Comparison of ENCODE assay signal across 8 cellular contexts in the genomic region with DNA sequence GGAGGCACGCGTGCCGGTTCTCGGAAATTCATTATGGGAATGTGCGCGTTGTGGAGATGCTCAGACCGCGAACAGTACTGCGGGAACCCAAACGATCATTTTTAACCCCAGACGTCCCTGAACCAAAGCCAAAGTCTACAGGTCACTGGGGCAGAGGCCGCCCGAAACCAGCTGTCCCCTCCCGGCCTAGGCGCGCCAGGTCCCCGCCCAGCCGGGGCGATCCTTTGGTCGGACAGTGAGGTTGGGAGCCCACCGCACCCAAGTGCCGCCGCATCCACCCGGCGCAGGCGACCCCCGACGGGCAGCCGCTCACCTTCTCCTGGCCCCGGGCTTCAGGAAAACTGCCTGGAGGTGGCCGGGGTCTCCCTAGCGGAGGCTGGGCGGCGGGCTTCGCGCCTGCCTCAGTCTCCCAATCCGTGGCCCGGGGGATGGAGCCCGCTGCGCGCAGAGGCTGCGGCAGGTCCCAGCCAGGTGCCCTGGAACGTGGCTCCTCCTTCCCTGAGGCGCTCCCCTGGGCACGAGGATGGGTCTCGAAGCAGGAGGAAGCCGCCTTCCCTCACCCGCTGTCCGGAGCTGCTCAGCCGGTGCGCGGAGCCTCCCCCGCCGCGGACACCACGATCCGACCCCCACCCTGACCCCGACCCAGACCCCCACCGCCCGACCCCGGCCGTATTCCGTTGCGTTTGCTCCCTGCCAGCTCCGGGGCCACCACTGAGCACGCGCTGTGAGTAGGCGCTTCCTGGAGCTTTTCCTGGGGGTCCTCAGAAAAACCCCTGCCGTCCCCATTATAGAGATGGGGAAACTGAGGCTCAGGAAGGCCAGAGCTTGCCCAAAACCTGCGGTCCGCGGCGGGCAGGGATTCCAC. TPM values are rescaled to one million over a fixed set of nuclear protein-coding genes. Genes with fewer than 3 reads are reported as not detected.
DNase-seq lines count a peak whose midpoint lies in the region; ATAC-seq and TF ChIP-seq lines count a peak whose summit lies in the region.

No MANE protein-coding gene starts in this region.

- intact Hi-C loops in transverse colon (cut with DNase I; ENCODE audit: low total_unique reads): no loop called here

- TF ChIP-seq CTCF in transverse colon (IDR thresholded peaks at IDR 0.05) (no peak), BE2C (IDR thresholded peaks at IDR 0.05; ENCODE audit: low read depth, low read length) (no peak)

- TF ChIP-seq POLR2A in transverse colon (IDR thresholded peaks at IDR 0.05): no peak

- H3K36me3 Mint-ChIP-seq in activated CD8-positive, alpha-beta memory T cell treated with anti-CD3 and anti-CD28 coated beads, Interleukin-2, amount 10 ng/mL, durations not matched to agents 7 days and 5 days: no peaks in the 10 kb centered on the region
- H3K36me3 Mint-ChIP-seq in activated naive CD8-positive, alpha-beta T cell treated with anti-CD3 and anti-CD28 coated beads for 36 hours: no peaks in the 10 kb centered on the region

- no peaks in the 10 kb centered on the region for H3K27me3 Mint-ChIP-seq in activated CD8-positive, alpha-beta memory T cell treated with anti-CD3 and anti-CD28 coated beads, Interleukin-2, amount 10 ng/mL, durations not matched to agents 7 days and 5 days
- H3K27me3 Mint-ChIP-seq in activated naive CD8-positive, alpha-beta T cell treated with anti-CD3 and anti-CD28 coated beads for 36 hours: no peaks in the 10 kb centered on the region

- H3K9me3 Mint-ChIP-seq in activated CD8-positive, alpha-beta memory T cell treated with anti-CD3 and anti-CD28 coated beads, Interleukin-2, amount 10 ng/mL, durations not matched to agents 7 days and 5 days (ENCODE audit: low read depth): no peaks in the 10 kb centered on the region
- peaks cover 2% of the 10 kb centered on the region for H3K9me3 Mint-ChIP-seq in activated naive CD8-positive, alpha-beta T cell treated with anti-CD3 and anti-CD28 coated beads for 36 hours

- peak overlapping the region; percentile 67 for H3K4me3 Mint-ChIP-seq in activated CD8-positive, alpha-beta memory T cell treated with anti-CD3 and anti-CD28 coated beads, Interleukin-2, amount 10 ng/mL, durations not matched to agents 7 days and 5 days
- H3K4me3 Mint-ChIP-seq in activated naive CD8-positive, alpha-beta T cell treated with anti-CD3 and anti-CD28 coated beads for 36 hours: peak overlapping the region; percentile 79

- peak overlapping the region; percentile 83 for H3K27ac Mint-ChIP-seq in activated CD8-positive, alpha-beta memory T cell treated with anti-CD3 and anti-CD28 coated beads, Interleukin-2, amount 10 ng/mL, durations not matched to agents 7 days and 5 days
- peak overlapping the region; percentile 79 for H3K27ac Mint-ChIP-seq in activated naive CD8-positive, alpha-beta T cell treated with anti-CD3 and anti-CD28 coated beads for 36 hours

- no peak for TF ChIP-seq EP300 in transverse colon (IDR thresholded peaks at IDR 0.05; ENCODE audit: low read depth)

- H3K9me3 ChIP-seq in transverse colon (no peaks in the 10 kb centered on the region), BE2C (no peaks in the 10 kb centered on the region; the same call in 1 of the 2 replicates)

- H3K27me3 ChIP-seq in transverse colon (peaks cover 77% of the 10 kb centered on the region), BE2C (peaks cover 79% of the 10 kb centered on the region)

- peaks cover 50% of the 10 kb centered on the region for H3K4me1 Mint-ChIP-seq in activated CD8-positive, alpha-beta memory T cell treated with anti-CD3 and anti-CD28 coated beads, Interleukin-2, amount 10 ng/mL, durations not matched to agents 7 days and 5 days
- peaks cover 43% of the 10 kb centered on the region for H3K4me1 Mint-ChIP-seq in activated naive CD8-positive, alpha-beta T cell treated with anti-CD3 and anti-CD28 coated beads for 36 hours

- CTCF ChIA-PET in activated CD8-positive, alpha-beta memory T cell treated with anti-CD3 and anti-CD28 coated beads, Interleukin-2, amount 10 ng/mL, durations not matched to agents 7 days and 5 days (lab: Charles Lee): interaction anchor here (0.5 to 10.9 kb wide), 18 partner anchors 9 to 1059 kb away, joined by 3 to 185 read pairs (median 4); partner anchors contain the start of genes ITGB2, PTTG1IP, SLX9 and UBE2G2

- H3K27ac ChIP-seq in transverse colon: peak overlapping the region; percentile 19 to 50 (median 47)

- DNase-seq in activated CD8-positive, alpha-beta memory T cell treated with anti-CD3 and anti-CD28 coated beads, Interleukin-2, amount 10 ng/mL, durations not matched to agents 7 days and 5 days: no peak
- no peak for DNase-seq in activated CD8-positive, alpha-beta memory T cell treated with anti-CD3 and anti-CD28 coated beads, Interleukin-2, amount 50 U/mL, for 48 hours
- no peak for DNase-seq in activated naive CD8-positive, alpha-beta T cell treated with anti-CD3 and anti-CD28 coated beads for 36 hours
- peak; percentile 72 for DNase-seq in left lobe of liver (ENCODE audit: low spot score)
- DNase-seq in transverse colon: no peak
- no peak for DNase-seq in BE2C
- no peak for DNase-seq in NCI-H2196 treated with DMSO at 0.1 percent for 48 hours (lab: John Stamatoyannopoulos, UW; ENCODE audit: unreplicated experiment)

- H3K36me3 ChIP-seq in transverse colon: no peaks in the 10 kb centered on the region
- no peaks in the 10 kb centered on the region for H3K36me3 ChIP-seq in BE2C

- no peak for ATAC-seq in activated CD8-positive, alpha-beta memory T cell treated with anti-CD3 and anti-CD28 coated beads, Interleukin-2, amount 10 ng/mL, durations not matched to agents 7 days and 5 days
- peak; percentile 73 for ATAC-seq in left lobe of liver
- ATAC-seq in GM18909 (IDR thresholded peaks at IDR 0.05; ENCODE audit: poor library complexity, unreplicated experiment): no peak

- WGBS in transverse colon (ENCODE audit: low coverage in 1 of 2), 2 donors: 0% methylated on average over 41 of the region's 73 CpGs; no CpG with 5 or more reads in 1 of the 2 donors

- in situ Hi-C loops in transverse colon (cut with MboI; ENCODE audit: low pct_ligation_motif_present in 1 of 4, low pct_unique_long_range_greater_than_20kb in 1 of 4, low sequenced_read_pairs in 3 of 4): loop anchor here in 1 of 4 donors (10.0 to 25.0 kb wide), 2 partner anchors 47 to 119 kb away; partner anchors contain the start of genes SUMO3 and UBE2G2

- peak overlapping the region in 3 of 4 donors; percentile 36 to 46 (median 44) for H3K4me3 ChIP-seq in transverse colon
- H3K4me3 ChIP-seq in BE2C (ENCODE audit: low read depth, low read length): no peak overlapping the region; the same call in 1 of the 2 replicates

- H3K4me1 ChIP-seq in transverse colon: peaks cover 10 to 38% (median 25%) of the 10 kb centered on the region in 4 donors
- H3K4me1 ChIP-seq in BE2C: no peaks in the 10 kb centered on the region

RNA-seq across cellular contexts. Expression of gene SLX9, which starts 8.1 kb away (rescaled TPM):
- 10 to 100 TPM; 56.8 to 62.9 TPM for total RNA-seq in activated CD8-positive, alpha-beta memory T cell treated with anti-CD3 and anti-CD28 coated beads, Interleukin-2, amount 10 ng/mL, durations not matched to agents 7 days and 5 days
- 10 to 100 TPM; 85.9 to 93.6 TPM for total RNA-seq in activated naive CD8-positive, alpha-beta T cell treated with anti-CD3 and anti-CD28 coated beads for 36 hours
- total RNA-seq in left lobe of liver: 19.1 TPM
- total RNA-seq in transverse colon: 10 to 100 TPM in 3 of 4 donors, 1 to 10 TPM in 1; 8.1 to 46.0 (median 16.6) TPM
- 105 TPM for polyA plus RNA-seq in BE2C (2012; ENCODE audit: insufficient read depth, insufficient read length, low read depth)

RNA-seq across cellular contexts. Expression of gene ITGB2, which starts 11.0 kb away (rescaled TPM):
- total RNA-seq in activated CD8-positive, alpha-beta memory T cell treated with anti-CD3 and anti-CD28 coated beads, Interleukin-2, amount 10 ng/mL, durations not matched to agents 7 days and 5 days: 100 to 1,000 TPM; 336 to 372 TPM
- 100 to 1,000 TPM; 223 to 234 TPM for total RNA-seq in activated naive CD8-positive, alpha-beta T cell treated with anti-CD3 and anti-CD28 coated beads for 36 hours
- 13.6 TPM for total RNA-seq in left lobe of liver
- 10 to 100 TPM; 14.2 to 32.4 (median 24.9) TPM for total RNA-seq in transverse colon
- polyA plus RNA-seq in BE2C (2012; ENCODE audit: insufficient read depth, insufficient read length, low read depth): not detected

RNA-seq across cellular contexts. Expression of gene PTTG1IP, which starts 58.2 kb away (rescaled TPM):
- 10 to 100 TPM; 46.0 to 49.9 TPM for total RNA-seq in activated CD8-positive, alpha-beta memory T cell treated with anti-CD3 and anti-CD28 coated beads, Interleukin-2, amount 10 ng/mL, durations not matched to agents 7 days and 5 days
- total RNA-seq in activated naive CD8-positive, alpha-beta T cell treated with anti-CD3 and anti-CD28 coated beads for 36 hours: 10 to 100 TPM; 40.3 to 44.7 TPM
- 73.9 TPM for total RNA-seq in left lobe of liver
- total RNA-seq in transverse colon: 100 to 1,000 TPM; 157 to 552 (median 288) TPM
- 217 TPM for polyA plus RNA-seq in BE2C (2012; ENCODE audit: insufficient read depth, insufficient read length, low read depth)

Comparison
In these comparisons a context has a peak if more than half of its experiments do, and no peak if none do; other contexts are left out.
1. RNA of gene ITGB2, which starts 11.0 kb away (total RNA-seq): 336 to 372 TPM in activated CD8-positive, alpha-beta memory T cell treated with anti-CD3 and anti-CD28 coated beads, Interleukin-2, amount 10 ng/mL, durations not matched to agents 7 days and 5 days and 223 to 234 TPM in activated naive CD8-positive, alpha-beta T cell treated with anti-CD3 and anti-CD28 coated beads for 36 hours; 14.2 to 32.4 TPM in transverse colon and 13.6 TPM in left lobe of liver (single experiment); every median in the first group is over 4 times any median in the second.